In the genomic region with DNA sequence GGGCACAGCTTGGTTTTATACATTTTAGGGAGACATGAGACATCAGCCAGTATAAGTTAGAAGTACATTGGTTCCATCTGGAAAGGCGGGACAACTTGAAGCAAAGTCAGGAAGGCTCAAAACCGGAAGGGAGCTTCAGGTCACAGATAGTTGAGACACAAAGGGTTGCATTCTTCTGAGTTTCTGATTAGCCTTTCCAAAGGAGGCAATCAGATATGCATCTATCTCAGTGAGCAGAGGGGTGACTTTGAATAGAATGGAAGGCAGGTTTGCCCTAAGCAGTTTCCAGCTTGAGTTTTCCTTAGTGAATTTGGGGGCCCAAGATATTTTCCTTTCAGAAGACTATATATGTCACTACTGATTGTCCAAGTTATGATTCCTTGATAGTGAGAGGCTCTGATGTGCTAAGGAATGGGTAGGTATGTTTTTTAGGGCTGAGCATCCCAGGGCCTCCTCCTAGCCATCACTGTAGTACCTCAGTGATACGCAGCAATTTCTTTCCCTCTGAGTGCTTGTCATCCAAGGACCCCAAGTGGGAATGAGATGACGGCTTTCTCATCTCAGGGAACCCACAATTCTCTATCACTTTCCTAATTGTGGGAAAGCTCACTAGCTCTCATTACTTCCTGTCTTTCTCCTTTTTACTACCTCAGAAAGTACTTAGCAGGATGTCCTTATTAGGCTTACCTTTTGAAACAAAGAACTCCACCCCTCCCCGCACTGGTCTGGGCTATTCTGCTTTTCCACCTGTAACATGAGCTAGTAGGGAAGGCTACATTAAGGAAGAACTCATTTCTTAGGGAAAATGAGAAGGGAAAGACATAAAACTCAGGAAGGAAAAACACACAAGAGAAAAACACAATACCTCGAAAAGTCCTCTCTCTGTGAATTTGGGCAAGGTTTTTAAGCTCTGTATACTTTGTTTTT, we compare ENCODE assay signal across 25 cellular contexts.
DNase-seq lines count a peak whose midpoint lies in the region; ATAC-seq, FAIRE-seq and TF ChIP-seq lines count a peak whose summit lies in the region.
"Had no signal": no experiment of that assay in that cellular context is flagged by ENCODE, and none has a peak within 500 bp of the region (broad histone marks: within the 10 kb centered on the region; RNA-seq: fewer than 3 reads in every experiment).

No MANE protein-coding gene starts in this region.

- H2BK15ac ChIP-seq in H1 (ENCODE audit: low read length) = no peak overlapping the region

- TF ChIP-seq POLR2A in H1 (IDR thresholded peaks at IDR 0.05; ENCODE audit: control extremely low read depth in 1 of 2, low read depth in 2 of 2, low read length in 2 of 2) = no peak

- H3K4me3 Mint-ChIP-seq in neural progenitor cell = no peak overlapping the region
- H3K4me3 Mint-ChIP-seq: CD4-positive, alpha-beta memory T cell; IgD-negative memory B cell had no signal

- H2AK5ac ChIP-seq in H1 (ENCODE audit: low read depth, low read length) = no peak overlapping the region

- no peak overlapping the region for H3K4ac ChIP-seq in H1 (replicated peaks; ENCODE audit: insufficient read length, low read depth, low read length)

- H4K8ac ChIP-seq in H1 (ENCODE audit: extremely low read depth, insufficient read depth, low read length) = no peak overlapping the region

- ATAC-seq in lower lobe of right lung = no peak
- ATAC-seq: GM12878 had no signal

- TF ChIP-seq CTCF in H1 (IDR thresholded peaks at IDR 0.05; ENCODE audit: control extremely low read depth in 1 of 3, insufficient read depth in 1 of 3, low read depth in 1 of 3, low read length in 3 of 3) (no peak), neural progenitor cell (IDR thresholded peaks at IDR 0.05) (no peak), lower lobe of right lung (IDR thresholded peaks at IDR 0.05) (no peak)

- H3K4me1 ChIP-seq in H1 (replicated peaks in 1 of 4; ENCODE audit: control insufficient read depth in 3 of 4, insufficient read depth in 4 of 4, low read length in 3 of 4) (peaks cover 0 to 10% (median 3%) of the 10 kb centered on the region in 4 experiments; a peak in 2 of 7 replicates), iPS-20b (ENCODE audit: insufficient read depth, low read length) (peaks cover 8% of the 10 kb centered on the region; the same call in 1 of the 2 replicates), neural progenitor cell (peaks cover 10% of the 10 kb centered on the region), lower lobe of right lung (no peaks in the 10 kb centered on the region)
- H3K4me1 ChIP-seq: BLaER1, Caco-2 had no signal

- no peak overlapping the region for H3K18ac ChIP-seq in H1 (ENCODE audit: extremely low read depth, low read length)

- H3K27me3 Mint-ChIP-seq in neural progenitor cell (ENCODE audit: insufficient read depth, low read depth) = no peaks in the 10 kb centered on the region
- H3K27me3 Mint-ChIP-seq: CD4-positive, alpha-beta memory T cell; IgD-negative memory B cell had no signal

- H3K9ac ChIP-seq in H1 (replicated peaks in 1 of 4; ENCODE audit: extremely low read depth in 1 of 4, low read depth in 3 of 4, low read length in 3 of 4) (no peak overlapping the region), iPS-20b (ENCODE audit: low read depth, low read length) (no peak overlapping the region), neural progenitor cell (no peak overlapping the region)
- H3K9ac ChIP-seq: BLaER1 had no signal

- intact Hi-C loops in lower lobe of right lung (cut with DNase I) = no loop called here

- no peaks in the 10 kb centered on the region for H3K23me2 ChIP-seq in H1 (ENCODE audit: low read depth, low read length)

- H4K20me1 ChIP-seq in H1 (replicated peaks in 1 of 2; ENCODE audit: control insufficient read depth in 1 of 2, insufficient read depth in 2 of 2, low read length in 2 of 2) (no peaks in the 10 kb centered on the region), neural progenitor cell (ENCODE audit: low read depth) (no peaks in the 10 kb centered on the region)
- H4K20me1 ChIP-seq: BLaER1 had no signal

- no peaks in the 10 kb centered on the region for H3F3A ChIP-seq in neural progenitor cell (ENCODE audit: low read depth)

- no peak overlapping the region for H3K56ac ChIP-seq in H1 (replicated peaks; ENCODE audit: insufficient read length, low read depth, low read length)

- H2AFZ ChIP-seq in H1 (ENCODE audit: low read length) (peak overlapping the region; percentile 98), neural progenitor cell (replicated peaks) (no peak overlapping the region)

- DNase-seq in NCI-H510A treated with DMSO at 0.1 percent for 48 hours (lab: John Stamatoyannopoulos, UW) = peak; percentile 2
- DNase-seq in NCI-H510A (lab: John Stamatoyannopoulos, UW) = no peak
- DNase-seq in H1 (ENCODE audit: low read depth in 1 of 2, low spot score in 2 of 2) = peak in 1 of 2 experiments; percentile 13
- no peak for DNase-seq in neural progenitor cell (ENCODE audit: low spot score)
- DNase-seq in KBM-7 = no peak
- no peak for DNase-seq in NK-92 treated with Interleukin-12 subunit alpha and Interleukin-12 subunit beta, amount 100 ng/mL, for 24 hours (lab: John Stamatoyannopoulos, UW)
- DNase-seq in lower lobe of right lung = no peak
- DNase-seq: ACHN; Caco-2; CD4-positive, alpha-beta memory T cell; DMS 273 treated with DMSO at 0.1 percent for 48 hours; DMS79 treated with DMSO at 0.1 percent for 48 hours; HCEC 1CT; Karpas-422; NCI-H1694 treated with DMSO at 0.1 percent for 48 hours; NCI-H2081 treated with DMSO at 0.1 percent for 48 hours; NCI-H446 treated with DMSO at 0.1 percent for 48 hours; OCI-M1; Right ventricle myocardium superior had no signal

- H2BK20ac ChIP-seq in H1 (ENCODE audit: low read length) = 0 out of 2 replicates have a peak overlapping the region, but pooled peaks have one; percentile 77

- no peak for TF ChIP-seq RAD21 in H1 (IDR thresholded peaks at IDR 0.05 in 1 of 2, conservative IDR thresholded peaks at IDR 0.05 in 1 of 2; ENCODE audit: low read depth in 2 of 2, low read length in 2 of 2)

- peak overlapping the region; percentile 74 for H4K5ac ChIP-seq in H1 (ENCODE audit: insufficient read length, low read depth, low read length)

- H3K9me3 ChIP-seq in H1 (ENCODE audit: insufficient read depth in 2 of 2, low read depth in 1 of 2, low read length in 1 of 2) = no peaks in the 10 kb centered on the region
- no peaks in the 10 kb centered on the region for H3K9me3 ChIP-seq in iPS-20b (ENCODE audit: insufficient read depth, low read depth, low read length)
- H3K9me3 ChIP-seq in neural progenitor cell (ENCODE audit: low read depth) = peaks cover 4% of the 10 kb centered on the region
- H3K9me3 ChIP-seq in lower lobe of right lung = no peaks in the 10 kb centered on the region
- H3K9me3 ChIP-seq: BLaER1, Caco-2 had no signal

- H3K27me3 ChIP-seq in H1 (replicated peaks in 1 of 4; ENCODE audit: control insufficient read depth in 3 of 4, extremely low read depth in 1 of 4, insufficient read depth in 3 of 4, low read length in 3 of 4) = no peaks in the 10 kb centered on the region
- H3K27me3 ChIP-seq in iPS-20b (ENCODE audit: insufficient read depth, low read length) = no peaks in the 10 kb centered on the region
- no peaks in the 10 kb centered on the region for H3K27me3 ChIP-seq in neural progenitor cell
- H3K27me3 ChIP-seq in lower lobe of right lung (ENCODE audit: low read depth) = no peaks in the 10 kb centered on the region
- H3K27me3 ChIP-seq: BLaER1 had no signal

- FAIRE-seq in H1 (lab: Jason Lieb, UNC) = peak; percentile 39
- FAIRE-seq: GM12878, RCC 7860 had no signal

- H3K79me1 ChIP-seq in H1 (ENCODE audit: low read depth, low read length) = no peaks in the 10 kb centered on the region

- no peak overlapping the region for H3K14ac ChIP-seq in H1 (ENCODE audit: insufficient read length)

- 66% methylated on average over 6 of the region's 6 CpGs; no CpG with 5 or more reads in 1 of the 2 experiments for WGBS in H1 (ENCODE audit: extremely low coverage in 1 of 2, insufficient coverage in 1 of 2, insufficient read length in 1 of 2, insufficient replicate concordance in 2 of 2, low coverage in 1 of 2, low lambda C conversion rate in 2 of 2, missing lambda C conversion rate in 1 of 2), 2 experiments

- H3K4me3 ChIP-seq in H1 (ENCODE audit: extremely low read depth in 1 of 4, insufficient read depth in 2 of 4, low read depth in 3 of 4, low read length in 4 of 4) (no peak overlapping the region), iPS-20b (ENCODE audit: low read length) (no peak overlapping the region; the same call in 1 of the 2 replicates), neural progenitor cell (no peak overlapping the region), lower lobe of right lung (no peak overlapping the region)
- H3K4me3 ChIP-seq: BLaER1, GM12878 had no signal

- H3K4me2 ChIP-seq in H1 (ENCODE audit: insufficient read depth in 1 of 2, low read depth in 2 of 2, low read length in 2 of 2) (peak overlapping the region; percentile 20 to 29; a peak in 1 of 4 replicates), neural progenitor cell (peak overlapping the region; percentile 42)
- H3K4me2 ChIP-seq: BLaER1 had no signal

- no peak overlapping the region for H4K91ac ChIP-seq in H1 (replicated peaks; ENCODE audit: insufficient read length, low read length)

- in situ Hi-C loops in KBM-7 (cut with MboI; ENCODE audit: low pct_unique_long_range_greater_than_20kb, low sequenced_read_pairs) = no loop called here

- H2BK120ac ChIP-seq in H1 (replicated peaks; ENCODE audit: low read depth, low read length) = peak overlapping the region; percentile 43

- CTCF ChIA-PET in H1 (lab: Charles Lee; ENCODE audit: partially characterized antibody) = interaction anchor here (0.8 to 1.5 kb wide), 5 partner anchors 8 to 630 kb away, joined by 3 to 5 read pairs (median 4); no protein-coding TSS in a partner anchor

- H3K79me2 ChIP-seq in H1 (ENCODE audit: control insufficient read depth in 1 of 2, insufficient read depth in 2 of 2, low read length in 2 of 2) (no peaks in the 10 kb centered on the region), neural progenitor cell (ENCODE audit: low read depth) (no peaks in the 10 kb centered on the region)

- peaks cover 12% of the 10 kb centered on the region for H3K9me3 Mint-ChIP-seq in neural progenitor cell

- no peak overlapping the region; the same call in 1 of the 2 replicates for H2BK5ac ChIP-seq in H1 (ENCODE audit: low read depth, low read length)

- H3K23ac ChIP-seq in H1 (ENCODE audit: insufficient read length) = no peak overlapping the region

- H3K36me3 ChIP-seq in H1 (ENCODE audit: control insufficient read depth in 2 of 4, insufficient read depth in 4 of 4, low read length in 3 of 4) (no peaks in the 10 kb centered on the region), iPS-20b (ENCODE audit: insufficient read depth, low read depth, low read length) (no peaks in the 10 kb centered on the region), neural progenitor cell (no peaks in the 10 kb centered on the region), lower lobe of right lung (no peaks in the 10 kb centered on the region)
- H3K36me3 ChIP-seq: BLaER1 had no signal

- peaks cover 5% of the 10 kb centered on the region for H3K4me1 Mint-ChIP-seq in neural progenitor cell
- H3K4me1 Mint-ChIP-seq: CD4-positive, alpha-beta memory T cell; IgD-negative memory B cell had no signal

- POLR2A ChIA-PET in H1 (lab: Charles Lee; ENCODE audit: partially characterized antibody) = no interaction called here

- H3K36me3 Mint-ChIP-seq in neural progenitor cell = no peaks in the 10 kb centered on the region
- H3K36me3 Mint-ChIP-seq: CD4-positive, alpha-beta memory T cell; IgD-negative memory B cell had no signal

- no peak for TF ChIP-seq EP300 in H1 (IDR thresholded peaks at IDR 0.05; ENCODE audit: borderline replicate concordance in 1 of 2, low read depth in 2 of 2, low read length in 2 of 2)

- H3K27ac ChIP-seq in H1 (ENCODE audit: low read depth, low read length) (0 out of 2 replicates have a peak overlapping the region, but pooled peaks have one; percentile 7), iPS-20b (ENCODE audit: low read length) (peak overlapping the region; percentile 2), neural progenitor cell (peak overlapping the region; percentile 20), lower lobe of right lung (no peak overlapping the region)
- H3K27ac ChIP-seq: 22Rv1, BLaER1 had no signal

- H2BK12ac ChIP-seq in H1 (ENCODE audit: low read depth, low read length) = peak overlapping the region; percentile 83

- peak overlapping the region; percentile 8 for H3K27ac Mint-ChIP-seq in neural progenitor cell
- H3K27ac Mint-ChIP-seq: CD4-positive, alpha-beta memory T cell; IgD-negative memory B cell had no signal
